ENCODE assay signal across 1 cellular context in the genomic region with DNA sequence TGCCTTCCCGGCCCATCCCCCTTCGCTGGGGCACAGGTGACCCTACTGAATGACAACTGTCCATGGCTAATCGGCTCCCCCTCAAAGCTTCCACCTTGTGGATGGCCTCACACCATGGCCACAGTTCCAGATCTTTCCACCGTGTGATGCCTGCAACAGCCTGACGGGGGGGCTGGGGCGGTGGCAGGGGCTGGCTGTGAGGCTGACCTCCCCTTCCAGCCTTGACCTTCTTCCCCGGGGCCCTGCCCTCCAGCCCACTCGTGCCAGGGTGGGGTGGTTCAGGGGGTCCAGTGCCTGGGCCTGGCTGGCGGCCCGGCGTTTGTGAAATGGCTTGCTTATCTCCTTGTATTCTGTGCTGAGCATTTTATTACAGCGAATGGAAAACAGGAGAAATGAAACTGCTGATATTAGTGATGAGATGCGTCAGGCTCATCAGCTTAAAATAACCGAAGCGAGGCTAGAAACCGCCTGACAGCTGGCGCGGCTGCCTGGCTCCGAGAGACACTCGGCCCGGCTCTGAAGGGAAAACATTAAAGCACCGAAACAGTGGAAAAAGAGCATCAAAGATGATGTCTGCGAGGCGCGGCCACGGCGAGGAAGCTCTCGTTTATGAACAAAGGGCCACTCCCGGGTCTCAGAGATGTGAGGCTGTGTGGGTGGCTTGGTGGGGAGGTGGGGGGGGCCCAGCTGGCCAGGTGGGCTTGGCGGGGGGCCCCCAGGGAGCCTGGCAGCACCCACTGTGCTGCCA.
TF ChIP-seq lines count a peak whose summit lies in the region.

No MANE protein-coding gene starts in this region.

TF ChIP-seq in GM12878, 131 proteins besides CTCF, POLR2A, EP300 and RAD21 (continued from another document and continues in another):
- TF ChIP-seq BCL3 (IDR thresholded peaks at IDR 0.05; ENCODE audit: borderline replicate concordance, insufficient read depth, low read depth, low read length, poor library complexity, severe bottlenecking) (no peak), JUNB (IDR thresholded peaks at IDR 0.05) (no peak; the same call in 1 of the 2 replicates), ZZZ3 (IDR thresholded peaks at IDR 0.05; ENCODE audit: control insufficient read depth, insufficient read length, low read depth) (no peak), BRCA1 (IDR thresholded peaks at IDR 0.05; ENCODE audit: low read depth, low read length) (no peak), NR2C1 (IDR thresholded peaks at IDR 0.05) (no peak), ESRRA (IDR thresholded peaks at IDR 0.05; ENCODE audit: low read length) (no peak), CBX3 (IDR thresholded peaks at IDR 0.05; ENCODE audit: borderline replicate concordance, low read depth) (no peak), IRF4 (IDR thresholded peaks at IDR 0.05; ENCODE audit: low read depth, low read length) (peak; percentile 80; the same call in 1 of the 2 replicates), CUX1 (IDR thresholded peaks at IDR 0.05; ENCODE audit: insufficient replicate concordance, low read depth, low read length) (no peak), MYB (IDR thresholded peaks at IDR 0.05; ENCODE audit: borderline replicate concordance, low read depth, low read length) (no peak), GATAD2B (conservative IDR thresholded peaks at IDR 0.05; ENCODE audit: low read depth) (peak; percentile 73; the same call in 1 of the 2 replicates), JUND (IDR thresholded peaks at IDR 0.05; ENCODE audit: low read depth, low read length) (no peak), RELB (IDR thresholded peaks at IDR 0.05; ENCODE audit: low read depth) (peak; percentile 72; the same call in 1 of the 2 replicates), ZNF274 (IDR thresholded peaks at IDR 0.05; ENCODE audit: insufficient read depth, insufficient read length) (no peak), ZBED1 (IDR thresholded peaks at IDR 0.05; ENCODE audit: borderline replicate concordance) (no peak), WRNIP1 (IDR thresholded peaks at IDR 0.05; ENCODE audit: borderline replicate concordance, low read depth, low read length) (no peak), GABPA (IDR thresholded peaks at IDR 0.05; ENCODE audit: low read depth) (no peak), SREBF2 (IDR thresholded peaks at IDR 0.05; ENCODE audit: low read length) (no peak), PML (IDR thresholded peaks at IDR 0.05; ENCODE audit: low read length) (no peak), SIX5 (IDR thresholded peaks at IDR 0.05; ENCODE audit: low read depth, low read length, severe bottlenecking) (no peak), TAF1 (IDR thresholded peaks at IDR 0.05; ENCODE audit: borderline replicate concordance, low read depth, low read length) (no peak), E2F4 (IDR thresholded peaks at IDR 0.05; ENCODE audit: low read depth, low read length) (no peak), ZNF384 (IDR thresholded peaks at IDR 0.05; ENCODE audit: borderline replicate concordance, low read depth, low read length) (no peak), CEBPB (IDR thresholded peaks at IDR 0.05; ENCODE audit: borderline replicate concordance in 1 of 2, low read depth in 2 of 2, low read length in 2 of 2) (no peak), MYC (IDR thresholded peaks at IDR 0.05; ENCODE audit: insufficient read depth, insufficient read length, insufficient replicate concordance, low read length, severe bottlenecking) (no peak), ATF7 (IDR thresholded peaks at IDR 0.05; ENCODE audit: low read depth) (peak; percentile 53), SUPT20H (IDR thresholded peaks at IDR 0.05; ENCODE audit: borderline replicate concordance, control insufficient read depth, low read depth, low read length) (no peak), SREBF1 (IDR thresholded peaks at IDR 0.05; ENCODE audit: low read length) (no peak), ETV6 (conservative IDR thresholded peaks at IDR 0.05 in 1 of 2, IDR thresholded peaks at IDR 0.05 in 1 of 2; ENCODE audit: borderline replicate concordance in 1 of 2, low read depth in 1 of 2) (no peak; a peak in 1 of 4 replicates), IKZF1 (conservative IDR thresholded peaks at IDR 0.05) (peak; percentile 95), MEF2B (IDR thresholded peaks at IDR 0.05; ENCODE audit: partially characterized antibody, poor library complexity, severe bottlenecking) (peak; percentile 33), NR2C2 (IDR thresholded peaks at IDR 0.05; ENCODE audit: borderline replicate concordance, control insufficient read depth, insufficient read length, low read depth) (no peak), EZH2 (IDR thresholded peaks at IDR 0.05; ENCODE audit: borderline replicate concordance, control insufficient read depth, low read depth, low read length) (no peak), FOXK2 (IDR thresholded peaks at IDR 0.05) (no peak)
- TF ChIP-seq, protein P1, sequence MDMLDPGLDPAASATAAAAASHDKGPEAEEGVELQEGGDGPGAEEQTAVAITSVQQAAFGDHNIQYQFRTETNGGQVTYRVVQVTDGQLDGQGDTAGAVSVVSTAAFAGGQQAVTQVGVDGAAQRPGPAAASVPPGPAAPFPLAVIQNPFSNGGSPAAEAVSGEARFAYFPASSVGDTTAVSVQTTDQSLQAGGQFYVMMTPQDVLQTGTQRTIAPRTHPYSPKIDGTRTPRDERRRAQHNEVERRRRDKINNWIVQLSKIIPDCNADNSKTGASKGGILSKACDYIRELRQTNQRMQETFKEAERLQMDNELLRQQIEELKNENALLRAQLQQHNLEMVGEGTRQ (IDR thresholded peaks at IDR 0.05; ENCODE audit: borderline replicate concordance, low read depth, low read length), result no peak
- TF ChIP-seq, protein P2, sequence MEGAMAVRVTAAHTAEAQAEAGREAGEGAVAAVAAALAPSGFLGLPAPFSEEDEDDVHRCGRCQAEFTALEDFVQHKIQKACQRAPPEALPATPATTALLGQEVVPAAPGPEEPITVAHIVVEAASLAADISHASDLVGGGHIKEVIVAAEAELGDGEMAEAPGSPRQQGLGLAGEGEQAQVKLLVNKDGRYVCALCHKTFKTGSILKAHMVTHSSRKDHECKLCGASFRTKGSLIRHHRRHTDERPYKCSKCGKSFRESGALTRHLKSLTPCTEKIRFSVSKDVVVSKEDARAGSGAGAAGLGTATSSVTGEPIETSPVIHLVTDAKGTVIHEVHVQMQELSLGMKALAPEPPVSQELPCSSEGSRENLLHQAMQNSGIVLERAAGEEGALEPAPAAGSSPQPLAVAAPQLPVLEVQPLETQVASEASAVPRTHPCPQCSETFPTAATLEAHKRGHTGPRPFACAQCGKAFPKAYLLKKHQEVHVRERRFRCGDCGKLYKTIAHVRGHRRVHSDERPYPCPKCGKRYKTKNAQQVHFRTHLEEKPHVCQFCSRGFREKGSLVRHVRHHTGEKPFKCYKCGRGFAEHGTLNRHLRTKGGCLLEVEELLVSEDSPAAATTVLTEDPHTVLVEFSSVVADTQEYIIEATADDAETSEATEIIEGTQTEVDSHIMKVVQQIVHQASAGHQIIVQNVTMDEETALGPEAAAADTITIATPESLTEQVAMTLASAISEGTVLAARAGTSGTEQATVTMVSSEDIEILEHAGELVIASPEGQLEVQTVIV (IDR thresholded peaks at IDR 0.05; ENCODE audit: borderline replicate concordance, partially characterized antibody), result no peak
- TF ChIP-seq, protein P3, sequence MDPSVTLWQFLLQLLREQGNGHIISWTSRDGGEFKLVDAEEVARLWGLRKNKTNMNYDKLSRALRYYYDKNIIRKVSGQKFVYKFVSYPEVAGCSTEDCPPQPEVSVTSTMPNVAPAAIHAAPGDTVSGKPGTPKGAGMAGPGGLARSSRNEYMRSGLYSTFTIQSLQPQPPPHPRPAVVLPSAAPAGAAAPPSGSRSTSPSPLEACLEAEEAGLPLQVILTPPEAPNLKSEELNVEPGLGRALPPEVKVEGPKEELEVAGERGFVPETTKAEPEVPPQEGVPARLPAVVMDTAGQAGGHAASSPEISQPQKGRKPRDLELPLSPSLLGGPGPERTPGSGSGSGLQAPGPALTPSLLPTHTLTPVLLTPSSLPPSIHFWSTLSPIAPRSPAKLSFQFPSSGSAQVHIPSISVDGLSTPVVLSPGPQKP (IDR thresholded peaks at IDR 0.05; ENCODE audit: low read depth, low read length), result no peak
- TF ChIP-seq, protein P4, sequence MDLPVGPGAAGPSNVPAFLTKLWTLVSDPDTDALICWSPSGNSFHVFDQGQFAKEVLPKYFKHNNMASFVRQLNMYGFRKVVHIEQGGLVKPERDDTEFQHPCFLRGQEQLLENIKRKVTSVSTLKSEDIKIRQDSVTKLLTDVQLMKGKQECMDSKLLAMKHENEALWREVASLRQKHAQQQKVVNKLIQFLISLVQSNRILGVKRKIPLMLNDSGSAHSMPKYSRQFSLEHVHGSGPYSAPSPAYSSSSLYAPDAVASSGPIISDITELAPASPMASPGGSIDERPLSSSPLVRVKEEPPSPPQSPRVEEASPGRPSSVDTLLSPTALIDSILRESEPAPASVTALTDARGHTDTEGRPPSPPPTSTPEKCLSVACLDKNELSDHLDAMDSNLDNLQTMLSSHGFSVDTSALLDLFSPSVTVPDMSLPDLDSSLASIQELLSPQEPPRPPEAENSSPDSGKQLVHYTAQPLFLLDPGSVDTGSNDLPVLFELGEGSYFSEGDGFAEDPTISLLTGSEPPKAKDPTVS (IDR thresholded peaks at IDR 0.05; ENCODE audit: low read depth, low read length), result no peak; the same call in 1 of the 2 replicates
